ENCODE assay signal across 10 cellular contexts in genomic region chr19:1671716-1672037, GRCh38.
DNase-seq lines count a peak whose midpoint lies in the region; ATAC-seq and TF ChIP-seq lines count a peak whose summit lies in the region.
"Had no signal": no experiment of that assay in that cellular context is flagged by ENCODE, and none has a peak within 500 bp of the region (broad histone marks: within the 10 kb centered on the region; RNA-seq: fewer than 3 reads in every experiment).

No MANE protein-coding gene starts in this region.

- no peak for DNase-seq in DND-41
- DNase-seq in activated effector memory CD4-positive, alpha-beta T cell treated with Interleukin-2 at 50 U/mL for 16 hours: no peak
- DNase-seq: NCI-H1092 treated with DMSO at 0.1 percent for 48 hours, SHP77 treated with DMSO at 0.1 percent for 48 hours had no signal

- H3K4me2 ChIP-seq in DND-41 (ENCODE audit: insufficient read depth, low read length): peak overlapping the region; percentile 58

- peak overlapping the region; percentile 62 for H2AFZ ChIP-seq in DND-41 (ENCODE audit: low read depth, low read length)

- H3K27me3 ChIP-seq in DND-41 (ENCODE audit: insufficient read depth, low read length, poor library complexity) (peaks cover 29% of the 10 kb centered on the region), iPS-18a (ENCODE audit: control insufficient read depth, insufficient read depth, low read length) (peaks cover 92% of the 10 kb centered on the region)

- ATAC-seq in DND-41 (ENCODE audit: insufficient read depth, low read depth) (peak; percentile 48), SK-N-SH treated with all-trans-retinoic acid at 6 μM for 48 hours (peak; percentile 7; the same call in 1 of the 3 replicates), HG03520 (IDR thresholded peaks at IDR 0.05; ENCODE audit: unreplicated experiment) (no peak), GM21737 (IDR thresholded peaks at IDR 0.05; ENCODE audit: unreplicated experiment) (no peak), HG02973 (IDR thresholded peaks at IDR 0.05; ENCODE audit: unreplicated experiment) (no peak)

- no peak for TF ChIP-seq CTCF in DND-41 (IDR thresholded peaks at IDR 0.05; ENCODE audit: borderline replicate concordance, extremely low read depth, low read length, poor library complexity, severe bottlenecking)
- no peak for TF ChIP-seq CTCF in HEK293 (tag by site-specific recombination; IDR thresholded peaks at IDR 0.05)

- no peaks in the 10 kb centered on the region for H3K9me3 ChIP-seq in DND-41 (ENCODE audit: insufficient read depth, low read length, severe bottlenecking)
- no peaks in the 10 kb centered on the region for H3K9me3 ChIP-seq in HEK293 (ENCODE audit: control insufficient read depth, insufficient read depth, low read depth, low read length)
- H3K9me3 ChIP-seq in iPS-18a (ENCODE audit: control insufficient read depth, low read depth, low read length): no peaks in the 10 kb centered on the region

- H3K27ac ChIP-seq in DND-41 (ENCODE audit: low read length): no peak overlapping the region
- no peak overlapping the region for H3K27ac ChIP-seq in HEK293 (ENCODE audit: extremely low read depth, low read depth, low read length)
- no peak overlapping the region for H3K27ac ChIP-seq in iPS-18a (ENCODE audit: low read length)

- CTCF ChIA-PET in HEK293 (lab: Yijun Ruan, JAX): interaction anchor here (0.6 to 4.4 kb wide), 29 partner anchors 9 to 955 kb away, joined by 3 to 68 read pairs (median 5); no protein-coding TSS in a partner anchor

- H3K79me2 ChIP-seq in DND-41 (ENCODE audit: insufficient read depth, low read length): no peaks in the 10 kb centered on the region

- H3K9ac ChIP-seq in DND-41 (ENCODE audit: low read depth, low read length) (no peak overlapping the region; the same call in 1 of the 2 replicates), iPS-18a (ENCODE audit: low read length) (no peak overlapping the region)

- peaks cover 6% of the 10 kb centered on the region; the same call in 1 of the 2 replicates for H4K20me1 ChIP-seq in DND-41 (ENCODE audit: insufficient read depth, low read length)

- POLR2A ChIA-PET in HEK293 (lab: Yijun Ruan, JAX): interaction anchor here (0.5 kb wide), 1 partner anchor 122 kb away, joined by 4 read pairs; no protein-coding TSS in a partner anchor

- H3K4me3 ChIP-seq in DND-41 (ENCODE audit: low read depth in 1 of 2, low read length in 2 of 2) (no peak overlapping the region), HEK293 (ENCODE audit: low read depth, low read length) (no peak overlapping the region), iPS-18a (ENCODE audit: low read length) (peak overlapping the region; percentile 21)

- H3K4me1 ChIP-seq in DND-41 (ENCODE audit: insufficient read depth, low read length) (peaks cover 7% of the 10 kb centered on the region), HEK293 (ENCODE audit: control insufficient read depth, insufficient read depth, low read length) (no peaks in the 10 kb centered on the region; the same call in 1 of the 2 replicates), iPS-18a (ENCODE audit: control insufficient read depth, low read depth, low read length) (peaks cover 4% of the 10 kb centered on the region)

- H3K36me3 ChIP-seq in DND-41 (ENCODE audit: insufficient read depth, low read length) (no peaks in the 10 kb centered on the region), HEK293 (ENCODE audit: control insufficient read depth in 2 of 2, insufficient read depth in 1 of 2, low read length in 2 of 2) (no peaks in the 10 kb centered on the region), iPS-18a (ENCODE audit: control insufficient read depth, low read depth, low read length) (no peaks in the 10 kb centered on the region)

TF ChIP-seq in HEK293, 187 proteins besides CTCF, POLR2A, EP300 and RAD21:
- TF ChIP-seq SP2 (tag by site-specific recombination; IDR thresholded peaks at IDR 0.05) (peak; percentile 59), ZNF175 (tag by site-specific recombination; IDR thresholded peaks at IDR 0.05) (no peak), GLIS1 (tag by site-specific recombination; IDR thresholded peaks at IDR 0.05) (peak; percentile 77), ZIC2 (tag by site-specific recombination; IDR thresholded peaks at IDR 0.05) (peak; percentile 36; the same call in 1 of the 2 replicates), ZNF639 (tag by site-specific recombination; IDR thresholded peaks at IDR 0.05) (no peak), SCRT1 (tag by site-specific recombination; IDR thresholded peaks at IDR 0.05; ENCODE audit: borderline replicate concordance) (no peak)

TF ChIP-seq in SK-N-SH treated with all-trans-retinoic acid at 6 μM for 48 hours, 23 proteins besides CTCF, POLR2A, EP300 and RAD21:
- TF ChIP-seq, protein P1, sequence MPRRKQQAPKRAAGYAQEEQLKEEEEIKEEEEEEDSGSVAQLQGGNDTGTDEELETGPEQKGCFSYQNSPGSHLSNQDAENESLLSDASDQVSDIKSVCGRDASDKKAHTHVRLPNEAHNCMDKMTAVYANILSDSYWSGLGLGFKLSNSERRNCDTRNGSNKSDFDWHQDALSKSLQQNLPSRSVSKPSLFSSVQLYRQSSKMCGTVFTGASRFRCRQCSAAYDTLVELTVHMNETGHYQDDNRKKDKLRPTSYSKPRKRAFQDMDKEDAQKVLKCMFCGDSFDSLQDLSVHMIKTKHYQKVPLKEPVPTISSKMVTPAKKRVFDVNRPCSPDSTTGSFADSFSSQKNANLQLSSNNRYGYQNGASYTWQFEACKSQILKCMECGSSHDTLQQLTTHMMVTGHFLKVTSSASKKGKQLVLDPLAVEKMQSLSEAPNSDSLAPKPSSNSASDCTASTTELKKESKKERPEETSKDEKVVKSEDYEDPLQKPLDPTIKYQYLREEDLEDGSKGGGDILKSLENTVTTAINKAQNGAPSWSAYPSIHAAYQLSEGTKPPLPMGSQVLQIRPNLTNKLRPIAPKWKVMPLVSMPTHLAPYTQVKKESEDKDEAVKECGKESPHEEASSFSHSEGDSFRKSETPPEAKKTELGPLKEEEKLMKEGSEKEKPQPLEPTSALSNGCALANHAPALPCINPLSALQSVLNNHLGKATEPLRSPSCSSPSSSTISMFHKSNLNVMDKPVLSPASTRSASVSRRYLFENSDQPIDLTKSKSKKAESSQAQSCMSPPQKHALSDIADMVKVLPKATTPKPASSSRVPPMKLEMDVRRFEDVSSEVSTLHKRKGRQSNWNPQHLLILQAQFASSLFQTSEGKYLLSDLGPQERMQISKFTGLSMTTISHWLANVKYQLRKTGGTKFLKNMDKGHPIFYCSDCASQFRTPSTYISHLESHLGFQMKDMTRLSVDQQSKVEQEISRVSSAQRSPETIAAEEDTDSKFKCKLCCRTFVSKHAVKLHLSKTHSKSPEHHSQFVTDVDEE (CRISPR knock-in tag; IDR thresholded peaks at IDR 0.05): no peak
- TF ChIP-seq TCF4 (CRISPR knock-in tag; IDR thresholded peaks at IDR 0.05; ENCODE audit: borderline replicate concordance) (no peak), TOX (CRISPR knock-in tag; IDR thresholded peaks at IDR 0.05; ENCODE audit: borderline replicate concordance) (no peak), ZNF565 (CRISPR knock-in tag; conservative IDR thresholded peaks at IDR 0.05; ENCODE audit: low read depth) (no peak), ZNF8 (CRISPR knock-in tag; IDR thresholded peaks at IDR 0.05) (no peak), ZFP30 (CRISPR knock-in tag; IDR thresholded peaks at IDR 0.05) (no peak), GLIS3 (CRISPR knock-in tag; IDR thresholded peaks at IDR 0.05) (no peak), CSRNP3 (CRISPR knock-in tag; IDR thresholded peaks at IDR 0.05) (no peak), RARB (CRISPR knock-in tag; IDR thresholded peaks at IDR 0.05) (no peak)

Comparison
In these comparisons a context has a peak if more than half of its experiments do, and no peak if none do; other contexts are left out.
1. ATAC-seq: peak in DND-41 (single experiment) and SK-N-SH treated with all-trans-retinoic acid at 6 μM for 48 hours (single experiment); none in HG03520 (single experiment), GM21737 (single experiment) and HG02973 (single experiment).